8 cellular contexts compared by ENCODE assay signal in the genomic region with DNA sequence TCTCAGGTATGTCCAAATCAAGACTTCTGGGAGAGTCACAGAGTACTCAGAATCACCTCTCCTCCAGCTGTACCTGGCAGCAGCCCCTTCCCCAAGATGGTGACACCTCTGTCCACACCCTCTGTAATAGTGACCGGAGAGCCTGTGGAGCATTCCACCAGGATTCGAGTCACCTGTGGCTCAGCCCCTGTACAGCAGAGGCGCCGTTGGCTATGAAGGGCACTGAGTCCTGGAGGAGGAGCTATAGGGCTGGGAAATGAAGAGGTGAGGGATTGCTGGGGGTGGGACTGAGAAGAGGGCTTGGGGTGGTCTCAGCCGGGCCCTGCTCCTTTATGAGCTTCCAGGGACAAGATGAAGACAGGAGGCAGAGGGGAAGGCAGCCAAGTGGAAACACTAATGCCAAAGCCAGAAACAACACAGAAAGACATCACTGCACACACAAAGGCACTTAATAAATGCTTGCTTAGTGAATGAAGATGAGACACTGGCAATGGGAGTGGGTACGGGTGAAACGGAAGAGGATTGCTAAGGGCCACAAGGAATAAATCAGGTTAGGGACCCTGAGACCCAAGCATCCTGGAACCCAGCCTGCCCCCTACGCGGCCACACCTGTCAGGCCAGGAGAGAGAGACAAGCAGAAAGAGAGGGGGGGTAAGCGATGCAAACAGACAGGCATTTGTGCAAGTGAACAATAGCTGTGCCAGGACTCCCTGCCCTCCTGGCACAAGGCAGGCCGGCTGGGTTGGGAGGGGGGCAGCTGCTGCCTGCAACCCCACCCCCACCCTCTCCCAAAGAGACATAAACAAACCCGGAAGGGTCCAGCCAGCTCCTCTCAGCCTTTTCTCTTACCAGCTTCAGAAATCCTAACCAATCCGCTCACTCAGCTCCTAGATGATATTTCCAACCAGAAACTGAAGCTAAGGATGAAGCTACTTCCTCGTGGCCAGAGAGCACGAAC. TPM values are rescaled to one million over a fixed set of nuclear protein-coding genes. Genes with fewer than 3 reads are reported as not detected.
DNase-seq lines count a peak whose midpoint lies in the region; ATAC-seq and TF ChIP-seq lines count a peak whose summit lies in the region.

No MANE protein-coding gene starts in this region.

- H3K27ac ChIP-seq in testis: no peak overlapping the region

- no TSS peak for BruUV-seq in Caco-2 (replicated peaks; lab: Mats Ljungman, UMichigan)

- TF ChIP-seq CTCF in choroid plexus epithelial cell (conservative IDR thresholded peaks at IDR 0.05; ENCODE audit: low read depth, low read length) (no peak), nephron progenitor cell (IDR thresholded peaks at IDR 0.05) (no peak), testis (IDR thresholded peaks at IDR 0.05) (no peak), Caco-2 (IDR thresholded peaks at IDR 0.05; ENCODE audit: insufficient read depth in 1 of 2, low read depth in 1 of 2, low read length in 1 of 2, severe bottlenecking in 1 of 2, unreplicated experiment in 1 of 2) (no peak)

- H3K36me3 Mint-ChIP-seq in nephron progenitor cell (ENCODE audit: low read depth) (peaks cover 7% of the 10 kb centered on the region), Caco-2 (ENCODE audit: insufficient read depth, unreplicated experiment) (peaks cover 15% of the 10 kb centered on the region)

- H3K4me1 ChIP-seq in testis (peaks cover 33% of the 10 kb centered on the region), Caco-2 (peaks cover 32% of the 10 kb centered on the region)

- POLR2A ChIA-PET in Caco-2 (lab: Charles Lee): no interaction called here

- H3K4me3 ChIP-seq in choroid plexus epithelial cell (ENCODE audit: low read depth, low read length): peak overlapping the region; percentile 85
- no peak overlapping the region for H3K4me3 ChIP-seq in testis
- H3K4me3 ChIP-seq in Caco-2 (ENCODE audit: low read depth, low read length): no peak overlapping the region

- H3K27ac Mint-ChIP-seq in nephron progenitor cell: peak overlapping the region; percentile 98
- H3K27ac Mint-ChIP-seq in Caco-2 (ENCODE audit: unreplicated experiment): no peak overlapping the region

- TF ChIP-seq POLR2A in testis (IDR thresholded peaks at IDR 0.05): no peak

- H3K4me3 Mint-ChIP-seq in nephron progenitor cell: peak overlapping the region; percentile 97
- no peak overlapping the region for H3K4me3 Mint-ChIP-seq in Caco-2 (ENCODE audit: unreplicated experiment)

- peaks cover 88% of the 10 kb centered on the region for H3K4me1 Mint-ChIP-seq in nephron progenitor cell
- H3K4me1 Mint-ChIP-seq in Caco-2 (ENCODE audit: low read depth, unreplicated experiment): peaks cover 32% of the 10 kb centered on the region

- WGBS in testis, 2 donors: 45 to 49% methylated on average over 15 of the region's 15 CpGs

- DNase-seq in DMS153 (lab: John Stamatoyannopoulos, UW) (peak; percentile 62), NCI-H2107 treated with DMSO at 0.1 percent for 48 hours (lab: John Stamatoyannopoulos, UW; ENCODE audit: unreplicated experiment) (peak; percentile 57), choroid plexus epithelial cell (ENCODE audit: low read depth) (no peak), nephron progenitor cell (no peak), iPS-NIHi7 (ENCODE audit: extremely low spot score) (no peak), testis (no peak), Caco-2 (no peak)

- H3K27me3 Mint-ChIP-seq in nephron progenitor cell (ENCODE audit: low read depth, poor library complexity): no peaks in the 10 kb centered on the region
- H3K27me3 Mint-ChIP-seq in Caco-2 (ENCODE audit: insufficient read depth, unreplicated experiment): no peaks in the 10 kb centered on the region

- H3K9me3 ChIP-seq in testis: no peaks in the 10 kb centered on the region
- H3K9me3 ChIP-seq in Caco-2: no peaks in the 10 kb centered on the region

- ATAC-seq in HG02852 (IDR thresholded peaks at IDR 0.05; ENCODE audit: unreplicated experiment): no peak

- H3K27me3 ChIP-seq in testis (no peaks in the 10 kb centered on the region), Caco-2 (replicated peaks; ENCODE audit: control insufficient read depth, insufficient read depth, low read length) (no peaks in the 10 kb centered on the region)

- intact Hi-C loops in testis (cut with DNase I; ENCODE audit: low total_unique reads): no loop called here
- intact Hi-C loops in Caco-2 (cut with micrococcal nuclease; ENCODE audit: unreplicated experiment): no loop called here

- H3K36me3 ChIP-seq in testis (ENCODE audit: low read depth, missing control alignments) (no peaks in the 10 kb centered on the region), Caco-2 (ENCODE audit: control insufficient read depth, insufficient read depth, low read length) (no peaks in the 10 kb centered on the region; the same call in 1 of the 2 replicates)

- CTCF ChIA-PET in Caco-2 (lab: Charles Lee): interaction anchor here (0.9 kb wide), 1 partner anchor 36 kb away, joined by 3 read pairs; no protein-coding TSS in a partner anchor

- H3K9me3 Mint-ChIP-seq in nephron progenitor cell (no peaks in the 10 kb centered on the region), Caco-2 (ENCODE audit: unreplicated experiment) (no peaks in the 10 kb centered on the region)

RNA-seq across cellular contexts. Expression of a gene that starts 3.9 kb away (rescaled TPM):
- total RNA-seq in testis (100 to 1,000 TPM in 1 of 2 donors, 10 to 100 TPM in 1; 56.6 to 124 TPM), Caco-2 (2022) (46.9 and 60.3 TPM in 2 replicates)
- 88.8 TPM for polyA plus RNA-seq in testis (ENCODE audit: insufficient read depth, low read depth, low replicate concordance)

RNA-seq across cellular contexts. Expression of a gene that starts 33.0 kb away (rescaled TPM):
- total RNA-seq in testis (1 to 10 TPM in 1 of 2 donors, under 1 TPM in 1; 0.37 to 1.1 TPM), Caco-2 (2022) (not detected in 2 replicates)
- polyA plus RNA-seq in testis (ENCODE audit: insufficient read depth, low read depth, low replicate concordance): not detected

RNA-seq across cellular contexts. Expression of a gene that starts 40.3 kb away (rescaled TPM):
- total RNA-seq in testis (10 to 100 TPM; 84.5 to 95.3 TPM), Caco-2 (2022) (68.5 and 72.9 TPM in 2 replicates)
- polyA plus RNA-seq in testis (ENCODE audit: insufficient read depth, low read depth, low replicate concordance): 45.5 TPM

RNA-seq across cellular contexts. Expression of a gene that starts 46.3 kb away (rescaled TPM):
- total RNA-seq in testis: 100 to 1,000 TPM; 170 to 216 TPM
- 289 TPM for polyA plus RNA-seq in testis (ENCODE audit: insufficient read depth, low read depth, low replicate concordance)
- total RNA-seq in Caco-2 (2022): 198 and 203 TPM in 2 replicates

Comparison
In these comparisons a context has a peak if more than half of its experiments do, and no peak if none do; other contexts are left out.
1. DNase-seq: peak in DMS153 (single experiment) and NCI-H2107 treated with DMSO at 0.1 percent for 48 hours (single experiment); none in choroid plexus epithelial cell (single experiment), nephron progenitor cell (single experiment), iPS-NIHi7 (single experiment), testis (single experiment) and Caco-2 (0 of 2).